ENCODE assay signal across 23 cellular contexts in genomic region chr5:171749365-171749764, GRCh38. TPM values are rescaled to one million over a fixed set of nuclear protein-coding genes. Genes with fewer than 3 reads are reported as not detected.
"Had no signal": no experiment of that assay in that cellular context is flagged by ENCODE, and none has a peak within 500 bp of the region (broad histone marks: within the 10 kb centered on the region; RNA-seq: fewer than 3 reads in every experiment).

No MANE protein-coding gene starts in this region.

- H3K4me1 Mint-ChIP-seq: activated CD4-positive, alpha-beta memory T cell treated with anti-CD3 and anti-CD28 coated beads, Interleukin-2, amount 10 ng/mL, durations not matched to agents 7 days and 5 days; activated CD4-positive, alpha-beta T cell treated with anti-CD3 and anti-CD28 coated beads for 36 hours; activated naive CD4-positive, alpha-beta T cell treated with anti-CD3 and anti-CD28 coated beads, Interleukin-2, amount 10 ng/mL, durations not matched to agents 7 days and 5 days; activated naive CD8-positive, alpha-beta T cell treated with anti-CD3 and anti-CD28 coated beads for 36 hours; activated T-helper 17 cell treated with anti-CD3 and anti-CD28 coated beads, Interleukin-2, amount 50 U/mL, for 72 hours; T-cell had no signal

- H3K9me3 Mint-ChIP-seq: activated CD4-positive, alpha-beta memory T cell treated with anti-CD3 and anti-CD28 coated beads, Interleukin-2, amount 10 ng/mL, durations not matched to agents 7 days and 5 days; activated naive CD4-positive, alpha-beta T cell treated with anti-CD3 and anti-CD28 coated beads, Interleukin-2, amount 10 ng/mL, durations not matched to agents 7 days and 5 days; activated naive CD8-positive, alpha-beta T cell treated with anti-CD3 and anti-CD28 coated beads for 36 hours; activated T-helper 17 cell treated with anti-CD3 and anti-CD28 coated beads, Interleukin-2, amount 50 U/mL, for 72 hours; T-cell had no signal

- DNase-seq: activated CD4-positive, alpha-beta memory T cell treated with anti-CD3 and anti-CD28 coated beads, Interleukin-2, amount 10 ng/mL, durations not matched to agents 7 days and 5 days; activated CD4-positive, alpha-beta T cell treated with anti-CD3 and anti-CD28 coated beads for 36 hours; activated CD4-positive, alpha-beta T cell treated with anti-CD3 and anti-CD28 coated beads, Interleukin-2, amount 50 U/mL, for 1 hour; activated gamma-delta T cell; activated naive CD4-positive, alpha-beta T cell treated with anti-CD3 and anti-CD28 coated beads, Interleukin-2, amount 10 ng/mL, durations not matched to agents 7 days and 5 days; activated naive CD8-positive, alpha-beta T cell treated with anti-CD3 and anti-CD28 coated beads for 36 hours; activated T-cell treated with anti-CD3 and anti-CD28 coated beads for 4 hours; activated T-cell treated with anti-CD3 and anti-CD28 coated beads, Interleukin-2, amount 50 U/mL, for 48 hours; IMR-90; Kasumi-1; KBM-7; NCI-H1105 treated with DMSO at 0.1 percent for 48 hours; NCI-H1436 treated with DMSO at 0.1 percent for 48 hours; NCI-H187; NCI-H2081; NCI-H524; PC-3; T-cell; T-helper 2 cell; WERI-Rb-1 had no signal

- H3K36me3 ChIP-seq: WERI-Rb-1 had no signal

- ATAC-seq: activated CD4-positive, alpha-beta T cell treated with anti-CD3 and anti-CD28 coated beads for 36 hours; activated T-helper 17 cell treated with anti-CD3 and anti-CD28 coated beads, Interleukin-2, amount 50 U/mL, for 72 hours; PC-3 had no signal

- H3K27ac Mint-ChIP-seq: activated CD4-positive, alpha-beta memory T cell treated with anti-CD3 and anti-CD28 coated beads, Interleukin-2, amount 10 ng/mL, durations not matched to agents 7 days and 5 days; activated CD4-positive, alpha-beta T cell treated with anti-CD3 and anti-CD28 coated beads for 36 hours; activated naive CD4-positive, alpha-beta T cell treated with anti-CD3 and anti-CD28 coated beads, Interleukin-2, amount 10 ng/mL, durations not matched to agents 7 days and 5 days; activated naive CD8-positive, alpha-beta T cell treated with anti-CD3 and anti-CD28 coated beads for 36 hours; activated T-helper 17 cell treated with anti-CD3 and anti-CD28 coated beads, Interleukin-2, amount 50 U/mL, for 72 hours; T-cell had no signal

- H3K4me3 ChIP-seq: SK-N-MC had no signal

- H3K36me3 Mint-ChIP-seq: activated naive CD4-positive, alpha-beta T cell treated with anti-CD3 and anti-CD28 coated beads, Interleukin-2, amount 10 ng/mL, durations not matched to agents 7 days and 5 days; activated naive CD8-positive, alpha-beta T cell treated with anti-CD3 and anti-CD28 coated beads for 36 hours; T-cell had no signal

- H3K4me3 Mint-ChIP-seq: activated CD4-positive, alpha-beta memory T cell treated with anti-CD3 and anti-CD28 coated beads, Interleukin-2, amount 10 ng/mL, durations not matched to agents 7 days and 5 days; activated CD4-positive, alpha-beta T cell treated with anti-CD3 and anti-CD28 coated beads for 36 hours; activated naive CD4-positive, alpha-beta T cell treated with anti-CD3 and anti-CD28 coated beads, Interleukin-2, amount 10 ng/mL, durations not matched to agents 7 days and 5 days; activated naive CD8-positive, alpha-beta T cell treated with anti-CD3 and anti-CD28 coated beads for 36 hours; activated T-helper 17 cell treated with anti-CD3 and anti-CD28 coated beads, Interleukin-2, amount 50 U/mL, for 72 hours; T-cell had no signal

- H3K27ac ChIP-seq: SK-N-MC, WERI-Rb-1 had no signal

RNA-seq across cellular contexts. Expression of gene SMIM23, which starts 36.3 kb away (rescaled TPM):
- total RNA-seq: activated CD4-positive, alpha-beta memory T cell treated with anti-CD3 and anti-CD28 coated beads, Interleukin-2, amount 10 ng/mL, durations not matched to agents 7 days and 5 days; activated CD4-positive, alpha-beta T cell treated with anti-CD3 and anti-CD28 coated beads for 36 hours; activated CD8-positive, alpha-beta memory T cell treated with anti-CD3 and anti-CD28 coated beads for 36 hours; activated naive CD8-positive, alpha-beta T cell treated with anti-CD3 and anti-CD28 coated beads for 36 hours; activated T-helper 17 cell treated with anti-CD3 and anti-CD28 coated beads, Interleukin-2, amount 50 U/mL, for 72 hours; IMR-90; PC-3; T-cell had no signal
